Comparison of ENCODE assay signal across 1 cellular context in the genomic region with DNA sequence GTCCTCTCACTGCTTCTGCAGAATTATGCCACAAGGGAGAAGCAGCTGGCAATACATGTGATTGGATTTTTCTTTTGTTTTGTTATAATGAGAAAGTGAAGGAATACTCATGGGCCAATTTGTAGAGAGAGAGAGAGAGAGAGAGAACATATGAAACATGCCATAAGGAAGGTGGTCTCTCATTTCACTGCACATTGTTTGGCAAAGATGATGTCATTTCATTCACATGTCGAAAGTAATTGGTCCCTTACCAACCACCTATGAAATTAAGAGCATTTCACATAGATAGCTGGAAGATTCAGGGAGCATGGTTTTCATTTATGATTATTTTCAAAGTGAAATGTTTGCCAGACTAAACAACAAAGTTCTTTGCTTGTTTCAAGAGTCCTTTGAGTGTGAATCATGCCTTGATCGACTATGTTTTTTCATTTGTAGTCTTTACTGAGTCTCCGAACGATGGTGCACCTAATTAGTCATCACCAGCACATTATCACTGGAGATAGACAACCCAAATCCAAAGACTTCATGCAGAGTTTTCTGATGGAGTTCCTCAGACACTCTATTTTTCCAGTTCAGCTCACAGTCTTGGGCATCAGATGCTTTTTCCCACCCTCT.
A peak's percentile ranks its signal among the peaks of the same experiment; 100 is the strongest.
TF ChIP-seq lines count a peak whose summit lies in the region.

No MANE protein-coding gene starts in this region.

TF ChIP-seq in IMR-90, 13 proteins besides CTCF, POLR2A, EP300 and RAD21:
- TF ChIP-seq RCOR1 (IDR thresholded peaks at IDR 0.05; ENCODE audit: insufficient replicate concordance, low read length) (no peak), RFX5 (IDR thresholded peaks at IDR 0.05; ENCODE audit: low read depth, low read length) (no peak), FOS (IDR thresholded peaks at IDR 0.05; ENCODE audit: low read depth, low read length) (peak; percentile 81)
